Comparison of ENCODE assay signal across 8 cellular contexts in the genomic region with DNA sequence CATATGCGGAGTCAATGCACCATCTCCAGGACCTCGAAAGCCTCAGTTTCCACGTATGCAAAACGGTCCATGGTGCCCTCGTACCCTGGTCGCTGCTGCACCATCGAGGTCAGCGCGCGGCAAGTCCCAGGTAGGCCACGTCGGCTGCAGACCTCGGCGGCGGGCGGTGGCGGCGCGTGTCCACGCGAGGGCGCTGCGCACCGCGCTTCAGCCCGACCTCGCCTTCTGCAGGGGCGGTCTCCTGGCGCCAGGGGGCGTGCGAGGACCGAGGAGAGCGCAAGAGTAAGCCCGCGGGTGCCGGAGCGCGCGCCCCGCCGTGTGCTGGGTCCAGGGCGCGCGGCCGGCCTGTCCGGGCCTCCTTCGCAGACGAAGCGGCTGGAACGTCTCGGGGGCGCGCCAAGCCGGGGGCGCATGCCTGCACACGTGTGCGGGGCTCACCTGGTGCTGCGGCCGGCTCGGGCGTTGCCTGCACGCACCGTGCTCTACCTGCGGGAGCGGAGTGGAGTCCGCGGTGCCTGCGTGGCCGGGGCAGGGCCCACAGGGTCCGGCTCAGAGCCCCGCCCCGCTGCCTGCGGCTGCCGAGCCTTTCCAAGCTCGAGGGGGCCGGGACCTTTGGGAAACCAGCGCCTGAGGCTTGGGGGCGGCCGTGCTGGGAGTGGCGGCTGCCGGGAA. TPM values are rescaled to one million over a fixed set of nuclear protein-coding genes. Genes with fewer than 3 reads are reported as not detected.
A peak's percentile ranks its signal among the peaks of the same experiment; 100 is the strongest.
DNase-seq lines count a peak whose midpoint lies in the region; ATAC-seq, FAIRE-seq and TF ChIP-seq lines count a peak whose summit lies in the region.

No MANE protein-coding gene starts in this region.

- peaks cover 7% of the 10 kb centered on the region for H3K36me3 Mint-ChIP-seq in activated naive CD8-positive, alpha-beta T cell treated with anti-CD3 and anti-CD28 coated beads for 36 hours

- peak; percentile 92 for TF ChIP-seq RAD21 in Ishikawa (IDR thresholded peaks at IDR 0.05; ENCODE audit: low read depth)

- no peak overlapping the region for H3K27ac ChIP-seq in SK-N-MC
- no peak overlapping the region for H3K27ac ChIP-seq in cardiac muscle cell
- peak overlapping the region in 2 of 4 donors; percentile 29 to 33 for H3K27ac ChIP-seq in pancreas
- H3K27ac ChIP-seq in thymus (ENCODE audit: low read depth), result no peak overlapping the region

- H3K9me3 ChIP-seq in SK-N-MC (ENCODE audit: low read depth, low read length), result no peaks in the 10 kb centered on the region
- no peaks in the 10 kb centered on the region for H3K9me3 ChIP-seq in cardiac muscle cell (ENCODE audit: low read depth)
- H3K9me3 ChIP-seq in pancreas, result no peaks in the 10 kb centered on the region
- no peaks in the 10 kb centered on the region for H3K9me3 ChIP-seq in thymus (ENCODE audit: control insufficient read depth)

- H3K9ac ChIP-seq in SK-N-MC (ENCODE audit: insufficient read length), result no peak overlapping the region

- no peaks in the 10 kb centered on the region for H3K9me3 Mint-ChIP-seq in activated naive CD8-positive, alpha-beta T cell treated with anti-CD3 and anti-CD28 coated beads for 36 hours

- H3K4me1 ChIP-seq in cardiac muscle cell (ENCODE audit: low read depth), result peaks cover 14% of the 10 kb centered on the region
- H3K4me1 ChIP-seq in pancreas, result peaks cover 0 to 4% (median 0%) of the 10 kb centered on the region in 3 donors
- H3K4me1 ChIP-seq in thymus (ENCODE audit: control insufficient read depth, insufficient read depth, low read length), result peaks cover 4% of the 10 kb centered on the region

- intact Hi-C loops in pancreas (cut with DNase I), result no loop called here

- TF ChIP-seq CTCF in cardiac muscle cell (IDR thresholded peaks at IDR 0.05; ENCODE audit: low read depth, low read length) (peak; percentile 93), pancreas (IDR thresholded peaks at IDR 0.05) (peak; percentile 100)

- H3K4me3 ChIP-seq in SK-N-MC, result peak overlapping the region; percentile 38
- peak overlapping the region; percentile 53 for H3K4me3 ChIP-seq in cardiac muscle cell
- peak overlapping the region; percentile 29 to 80 (median 50) for H3K4me3 ChIP-seq in pancreas
- H3K4me3 ChIP-seq in thymus (ENCODE audit: low read length), result peak overlapping the region; percentile 49

- H3K27me3 ChIP-seq in cardiac muscle cell (no peaks in the 10 kb centered on the region), pancreas (no peaks in the 10 kb centered on the region), thymus (ENCODE audit: control insufficient read depth, insufficient read depth) (peaks cover 7% of the 10 kb centered on the region)

- no peak for FAIRE-seq in pancreas (lab: Jason Lieb, UNC)

- no peak overlapping the region for H3K4me3 Mint-ChIP-seq in activated naive CD8-positive, alpha-beta T cell treated with anti-CD3 and anti-CD28 coated beads for 36 hours

- H3K36me3 ChIP-seq in SK-N-MC (ENCODE audit: insufficient read depth, low read length) (no peaks in the 10 kb centered on the region), cardiac muscle cell (no peaks in the 10 kb centered on the region), pancreas (peaks cover 0 to 7% (median 0%) of the 10 kb centered on the region in 3 donors), thymus (ENCODE audit: control insufficient read depth, insufficient read depth) (peaks cover 5% of the 10 kb centered on the region)

- peak; percentile 83 for DNase-seq in Daoy (ENCODE audit: low read depth)
- DNase-seq in SK-N-MC (ENCODE audit: low read depth, low spot score), result no peak
- DNase-seq in activated naive CD8-positive, alpha-beta T cell treated with anti-CD3 and anti-CD28 coated beads for 36 hours, result peak; percentile 87
- DNase-seq in cardiac muscle cell (ENCODE audit: low read depth in 1 of 2, low spot score in 1 of 2), result peak; percentile 93 to 94
- DNase-seq in pancreas, result peak; percentile 83 to 99 (median 94)

- H3K4me1 Mint-ChIP-seq in activated naive CD8-positive, alpha-beta T cell treated with anti-CD3 and anti-CD28 coated beads for 36 hours, result peaks cover 6% of the 10 kb centered on the region

- 2 to 5% methylated on average over 53 to 81 of the region's 81 CpGs for WGBS in pancreas, 2 donors
- 5% methylated on average over 81 of the region's 81 CpGs for WGBS in thymus

- peaks cover 16% of the 10 kb centered on the region for H3K27me3 Mint-ChIP-seq in activated naive CD8-positive, alpha-beta T cell treated with anti-CD3 and anti-CD28 coated beads for 36 hours

- ATAC-seq in GM21576 (IDR thresholded peaks at IDR 0.05; ENCODE audit: unreplicated experiment) (peak; percentile 90), pancreas (peak; percentile 94 to 98 (median 96))

- H3K27ac Mint-ChIP-seq in activated naive CD8-positive, alpha-beta T cell treated with anti-CD3 and anti-CD28 coated beads for 36 hours, result no peak overlapping the region

- peak; percentile 63; the same call in 1 of the 2 replicates for TF ChIP-seq EP300 in Ishikawa (IDR thresholded peaks at IDR 0.05; ENCODE audit: borderline replicate concordance)

TF ChIP-seq in Ishikawa, 13 proteins besides CTCF, POLR2A, EP300 and RAD21:
- TF ChIP-seq CREB1 (IDR thresholded peaks at IDR 0.05; ENCODE audit: low read depth) (no peak; the same call in 1 of the 2 replicates), TCF12 (IDR thresholded peaks at IDR 0.05; ENCODE audit: low read depth) (peak; percentile 62; the same call in 1 of the 2 replicates), YY1 (IDR thresholded peaks at IDR 0.05; ENCODE audit: low read depth) (no peak; the same call in 1 of the 2 replicates), FOXM1 (IDR thresholded peaks at IDR 0.05; ENCODE audit: borderline replicate concordance, low read depth) (no peak), NFIC (IDR thresholded peaks at IDR 0.05) (peak; percentile 38; the same call in 1 of the 2 replicates), EGR1 (IDR thresholded peaks at IDR 0.05) (peak; percentile 8; the same call in 1 of the 2 replicates), TEAD4 (IDR thresholded peaks at IDR 0.05) (peak; percentile 43), ZBTB7A (IDR thresholded peaks at IDR 0.05; ENCODE audit: low read depth) (peak; percentile 63)
- TF ChIP-seq, protein P1, sequence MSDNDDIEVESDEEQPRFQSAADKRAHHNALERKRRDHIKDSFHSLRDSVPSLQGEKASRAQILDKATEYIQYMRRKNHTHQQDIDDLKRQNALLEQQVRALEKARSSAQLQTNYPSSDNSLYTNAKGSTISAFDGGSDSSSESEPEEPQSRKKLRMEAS (IDR thresholded peaks at IDR 0.05), result peak; percentile 89
- TF ChIP-seq, protein P2, sequence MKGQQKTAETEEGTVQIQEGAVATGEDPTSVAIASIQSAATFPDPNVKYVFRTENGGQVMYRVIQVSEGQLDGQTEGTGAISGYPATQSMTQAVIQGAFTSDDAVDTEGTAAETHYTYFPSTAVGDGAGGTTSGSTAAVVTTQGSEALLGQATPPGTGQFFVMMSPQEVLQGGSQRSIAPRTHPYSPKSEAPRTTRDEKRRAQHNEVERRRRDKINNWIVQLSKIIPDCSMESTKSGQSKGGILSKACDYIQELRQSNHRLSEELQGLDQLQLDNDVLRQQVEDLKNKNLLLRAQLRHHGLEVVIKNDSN (IDR thresholded peaks at IDR 0.05), result peak; percentile 47

RNA-seq across cellular contexts. Expression of a gene that starts 54.0 kb away (rescaled TPM):
- total RNA-seq in Daoy (2014; rRNA removed; shearing (Covaris generic)), result 193 and 282 TPM in 2 replicates
- 100 to 1,000 TPM; 142 to 146 TPM for total RNA-seq in activated naive CD8-positive, alpha-beta T cell treated with anti-CD3 and anti-CD28 coated beads for 36 hours
- 71.3 and 86.3 TPM in 2 replicates for total RNA-seq in cardiac muscle cell
- polyA plus RNA-seq in cardiac muscle cell, result 109 and 168 TPM in 2 replicates
- total RNA-seq in pancreas, result 10 to 100 TPM; 19.2 to 33.5 (median 28.7) TPM
- polyA plus RNA-seq in pancreas, result 10 to 100 TPM; 26.0 to 26.8 TPM
- 72.7 TPM for polyA plus RNA-seq in thymus
